31 cellular contexts compared by ENCODE assay signal in the genomic region with DNA sequence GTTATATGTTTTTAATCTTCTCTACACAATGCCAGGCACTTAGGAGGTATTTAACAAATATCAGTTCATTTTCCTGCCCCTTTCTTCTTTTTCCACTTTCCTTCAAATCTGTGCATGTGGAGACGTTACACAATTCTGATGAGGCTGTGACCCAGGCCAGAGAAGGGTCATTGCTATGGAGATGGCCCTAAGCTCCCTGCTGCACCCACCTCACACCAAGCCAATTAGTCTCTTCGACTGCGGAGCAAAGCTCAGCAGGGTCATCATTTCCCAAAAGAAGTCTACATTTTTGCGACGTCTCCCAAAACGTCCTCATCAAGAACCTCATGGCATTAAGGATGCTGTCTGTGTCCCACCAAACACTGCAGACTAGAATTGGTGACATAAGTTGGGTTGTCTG. TPM values are rescaled to one million over a fixed set of nuclear protein-coding genes. Genes with fewer than 3 reads are reported as not detected.
"Had no signal": no experiment of that assay in that cellular context is flagged by ENCODE, and none has a peak within 500 bp of the region (broad histone marks: within the 10 kb centered on the region; RNA-seq: fewer than 3 reads in every experiment).

No MANE protein-coding gene starts in this region.

- H3K36me3 Mint-ChIP-seq: activated naive CD8-positive, alpha-beta T cell had no signal

- H3K27ac ChIP-seq: brain microvascular endothelial cell, esophagus muscularis mucosa, foreskin keratinocyte, gastrocnemius medialis, WERI-Rb-1 had no signal

- H3K4me1 Mint-ChIP-seq: activated B cell treated with CpG ODN at 0.5 μM for 24 hours; activated T-helper 17 cell treated with anti-CD3 and anti-CD28 coated beads, Interleukin-2, amount 50 U/mL, for 72 hours; T-helper 17 cell had no signal

- H3K27me3 ChIP-seq: brain microvascular endothelial cell, esophagus muscularis mucosa, foreskin keratinocyte, gastrocnemius medialis had no signal

- ATAC-seq: activated CD4-positive, CD25-positive, alpha-beta regulatory T cell treated with anti-CD3 and anti-CD28 coated beads, Interleukin-2, amount 50 U/mL, for 24 hours; activated CD8-positive, alpha-beta T cell treated with anti-CD3 and anti-CD28 coated beads for 36 hours; activated T-cell treated with anti-CD3 and anti-CD28 coated beads, Interleukin-2, amount 50 U/mL, for 4 hours; activated T-helper 17 cell treated with anti-CD3 and anti-CD28 coated beads, Interleukin-2, amount 50 U/mL, for 72 hours; effector memory CD8-positive, alpha-beta T cell; foreskin keratinocyte; gastrocnemius medialis; T-helper 17 cell had no signal

- H3K27ac Mint-ChIP-seq: activated B cell treated with CpG ODN at 0.5 μM for 24 hours; activated CD8-positive, alpha-beta T cell treated with anti-CD3 and anti-CD28 coated beads for 36 hours; activated naive CD8-positive, alpha-beta T cell; activated T-helper 17 cell treated with anti-CD3 and anti-CD28 coated beads, Interleukin-2, amount 50 U/mL, for 72 hours; effector memory CD8-positive, alpha-beta T cell; T-helper 17 cell; T-helper 2 cell treated with Interferon-gamma antibody and Interleukin-4, amounts not matched to agents 5 μg/mL and 100 μg/mL, for 36 hours had no signal

- H3K9me3 ChIP-seq: gastrocnemius medialis had no signal

- H3K4me3 Mint-ChIP-seq: activated B cell treated with CpG ODN at 0.5 μM for 24 hours; activated CD8-positive, alpha-beta T cell treated with anti-CD3 and anti-CD28 coated beads for 36 hours; activated naive CD8-positive, alpha-beta T cell; activated T-cell treated with anti-CD3 and anti-CD28 coated beads, Interleukin-2, amount 50 U/mL, for 4 hours; activated T-helper 17 cell treated with anti-CD3 and anti-CD28 coated beads, Interleukin-2, amount 50 U/mL, for 72 hours; effector memory CD8-positive, alpha-beta T cell; T-helper 17 cell; T-helper 2 cell treated with Interferon-gamma antibody and Interleukin-4, amounts not matched to agents 5 μg/mL and 100 μg/mL, for 36 hours had no signal

- DNase-seq: activated B cell treated with CpG ODN at 0.5 μM for 24 hours; activated CD4-positive, alpha-beta T cell treated with anti-CD3 and anti-CD28 coated beads for 48 hours; activated CD4-positive, alpha-beta T cell treated with anti-CD3 and anti-CD28 coated beads, Interleukin-2, amount 50 U/mL, for 1 hour; activated CD4-positive, alpha-beta T cell treated with anti-CD3 and anti-CD28 coated beads, Interleukin-2, amount 50 U/mL, for 48 hours; activated CD8-positive, alpha-beta memory T cell treated with anti-CD3 and anti-CD28 coated beads for 24 hours; activated CD8-positive, alpha-beta T cell treated with anti-CD3 and anti-CD28 coated beads for 36 hours; activated effector memory CD4-positive, alpha-beta T cell treated with Interleukin-2 at 50 U/mL for 16 hours; activated gamma-delta T cell treated with Interleukin-2 at 50 U/mL for 16 hours; activated naive CD4-positive, alpha-beta T cell treated with anti-CD3 and anti-CD28 coated beads, Interleukin-2, amount 50 U/mL, for 16 hours; activated naive CD4-positive, alpha-beta T cell treated with Interleukin-2 at 50 U/mL for 16 hours; activated T-cell treated with anti-CD3 and anti-CD28 coated beads, Interleukin-2, amount 50 U/mL, for 4 hours; amniotic stem cell; anterior cingulate cortex; brain microvascular endothelial cell; cortex of kidney; dermis blood vessel endothelial cell; effector CD4-positive, alpha-beta T cell; effector memory CD8-positive, alpha-beta T cell; erythroblast; foreskin keratinocyte; gastrocnemius medialis; T-helper 1 cell; T-helper 17 cell; T1000; WERI-Rb-1 had no signal

- H3K9me3 Mint-ChIP-seq: activated T-cell treated with anti-CD3 and anti-CD28 coated beads, Interleukin-2, amount 50 U/mL, for 4 hours; activated T-helper 17 cell treated with anti-CD3 and anti-CD28 coated beads, Interleukin-2, amount 50 U/mL, for 72 hours had no signal

- H3K36me3 ChIP-seq: brain microvascular endothelial cell, esophagus muscularis mucosa, gastrocnemius medialis, WERI-Rb-1 had no signal

- H3K4me3 ChIP-seq: esophagus muscularis mucosa, gastrocnemius medialis had no signal

- H3K4me1 ChIP-seq: esophagus muscularis mucosa, foreskin keratinocyte, gastrocnemius medialis had no signal

RNA-seq across cellular contexts. Expression of a gene that starts 28.9 kb away (rescaled TPM):
- total RNA-seq: activated B cell treated with CpG ODN at 0.5 μM for 24 hours; activated CD8-positive, alpha-beta T cell treated with anti-CD3 and anti-CD28 coated beads for 36 hours; activated T-cell treated with anti-CD3 and anti-CD28 coated beads, Interleukin-2, amount 50 U/mL, for 4 hours; activated T-helper 17 cell treated with anti-CD3 and anti-CD28 coated beads, Interleukin-2, amount 50 U/mL, for 72 hours; astrocyte; foreskin keratinocyte; T-helper 17 cell had no signal
- polyA plus RNA-seq: foreskin keratinocyte had no signal
